19 cellular contexts compared by ENCODE assay signal in the genomic region with DNA sequence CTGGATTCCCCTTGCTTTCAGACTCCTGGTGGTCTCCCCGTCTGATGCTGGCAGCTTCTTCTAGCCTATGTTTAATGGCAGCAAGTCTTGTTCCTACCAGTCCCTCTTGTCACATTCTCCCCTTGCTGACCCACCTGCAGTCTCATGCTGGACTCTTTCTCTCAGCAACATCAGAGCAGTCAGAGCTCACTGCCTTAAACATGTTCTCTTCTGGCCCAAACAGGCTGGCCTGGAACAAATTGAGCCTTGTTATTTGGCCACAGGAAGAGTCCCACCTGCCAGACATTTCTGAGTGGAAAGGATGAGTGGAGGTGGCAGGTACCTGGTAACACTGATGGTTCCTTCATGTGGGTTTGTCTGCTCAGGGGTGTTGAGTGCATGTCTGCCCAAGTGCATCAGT.
"Had no signal": no experiment of that assay in that cellular context is flagged by ENCODE, and none has a peak within 500 bp of the region (broad histone marks: within the 10 kb centered on the region; RNA-seq: fewer than 3 reads in every experiment).

No MANE protein-coding gene starts in this region.

- ATAC-seq: natural killer cell treated with Interleukin-12 subunit alpha and Interleukin-12 subunit beta and Interleukin-15 and Interleukin-18, amount 100 ng/mL, for 72 hours; stimulated activated naive B cell treated with anti-CD40 and anti-IgM and Interleukin-4, amounts not matched to agents 10 μg/mL and 1 μg/mL and 100 μg/mL, for 72 hours; stimulated activated naive CD8-positive, alpha-beta T cell treated with anti-CD3 and anti-CD28 coated beads, Interleukin-15, amount 100 ng/mL, for 72 hours had no signal

- H3K4me1 ChIP-seq: sigmoid colon, testis had no signal

- H3K36me3 ChIP-seq: heart left ventricle, sigmoid colon, tibial nerve had no signal

- H3K4me3 ChIP-seq: heart left ventricle, sigmoid colon, skin epidermis, testis, tibial nerve had no signal

- H3K27ac ChIP-seq: heart left ventricle, sigmoid colon, skin epidermis, testis, tibial nerve had no signal

- FAIRE-seq: colon, endothelial cell of umbilical vein, frontal cortex, islet of Langerhans had no signal

- H3K27me3 ChIP-seq: heart left ventricle, sigmoid colon, testis, tibial nerve had no signal

- DNase-seq: cerebellar nuclear complex; erythroblast; heart left ventricle; hypothalamus; kidney glomerular epithelial cell; mammary epithelial cell; sigmoid colon; stimulated activated CD4-positive, alpha-beta T cell treated with anti-CD3 and anti-CD28 coated beads, Interleukin-2, amount 100 ng/mL, for 24 hours; stimulated activated CD4-positive, alpha-beta T cell treated with anti-CD3 and anti-CD28 coated beads, Interleukin-4, amount 100 ng/mL, for 4 hours; stimulated activated naive B cell treated with anti-CD40 and anti-IgM and Interleukin-4, amounts not matched to agents 10 μg/mL and 1 μg/mL and 100 μg/mL, for 72 hours; stimulated activated naive CD8-positive, alpha-beta T cell treated with anti-CD3 and anti-CD28 coated beads, Interleukin-15, amount 100 ng/mL, for 72 hours; testis had no signal
